Comparison of ENCODE assay signal across 8 cellular contexts in genomic region chr12:118189761-118190181, GRCh38. TPM values are rescaled to one million over a fixed set of nuclear protein-coding genes. Genes with fewer than 3 reads are reported as not detected.
DNase-seq lines count a peak whose midpoint lies in the region; ATAC-seq and TF ChIP-seq lines count a peak whose summit lies in the region.

No MANE protein-coding gene starts in this region.

- H3K9me3 Mint-ChIP-seq in chondrocyte (ENCODE audit: low read depth), result no peaks in the 10 kb centered on the region

- no peaks in the 10 kb centered on the region for H3K27me3 Mint-ChIP-seq in chondrocyte (ENCODE audit: low read depth)

- no peak for TF ChIP-seq CTCF in chondrocyte (IDR thresholded peaks at IDR 0.05)
- TF ChIP-seq CTCF in kidney epithelial cell (IDR thresholded peaks at IDR 0.05; ENCODE audit: insufficient read depth, low read length, poor library complexity, severe bottlenecking), result no peak

- H3K4me3 ChIP-seq in kidney epithelial cell (ENCODE audit: low read depth, low read length), result peak overlapping the region; percentile 38

- H3K36me3 ChIP-seq in kidney epithelial cell (ENCODE audit: control insufficient read depth, insufficient read depth, low read length), result no peaks in the 10 kb centered on the region

- H3K27ac Mint-ChIP-seq in chondrocyte (ENCODE audit: unreplicated experiment), result peak overlapping the region; percentile 97

- peaks cover 2% of the 10 kb centered on the region for H3K36me3 Mint-ChIP-seq in chondrocyte (ENCODE audit: low read depth)

- DNase-seq in NCI-H1930 (lab: John Stamatoyannopoulos, UW), result peak; percentile 24 to 39
- DNase-seq in chondrocyte (ENCODE audit: low spot score), result no peak
- DNase-seq in kidney epithelial cell (ENCODE audit: low read depth), result no peak
- peak in 46 of 49 donors; percentile 5 to 75 (median 42) for DNase-seq in substantia nigra (lab: John Stamatoyannopoulos, UW)
- DNase-seq in left colon, result no peak
- no peak for DNase-seq in T-helper 2 cell

- intact Hi-C loops in left colon (cut with DNase I, micrococcal nuclease), result loop anchor here in 1 of 2 donors (10.0 kb wide), 1 partner anchor 185 kb away; the partner anchor contains the start of genes SUDS3 and TAOK3

- H3K27ac ChIP-seq in substantia nigra (ENCODE audit: low read depth, low read length, poor library complexity, severe bottlenecking), result peak overlapping the region; percentile 87

- peaks cover 39% of the 10 kb centered on the region for H3K4me1 Mint-ChIP-seq in chondrocyte (ENCODE audit: low read depth)

- no peaks in the 10 kb centered on the region for H3K27me3 ChIP-seq in kidney epithelial cell (ENCODE audit: control insufficient read depth, insufficient read depth, low read length)

- H3K4me3 Mint-ChIP-seq in chondrocyte (ENCODE audit: unreplicated experiment), result peak overlapping the region; percentile 80

- ATAC-seq in left colon (no peak), HG02852 (IDR thresholded peaks at IDR 0.05; ENCODE audit: unreplicated experiment) (no peak), HG03457 (IDR thresholded peaks at IDR 0.05; ENCODE audit: unreplicated experiment) (no peak)

RNA-seq across cellular contexts. Expression of gene PEBP1, which starts 53.8 kb away (rescaled TPM):
- total RNA-seq in chondrocyte (134 to 153 TPM (median 138 TPM) in 3 replicates), kidney epithelial cell (301 and 331 TPM in 2 replicates), left colon (100 to 1,000 TPM; 186 to 205 TPM)

Comparison
In these comparisons a context has a peak if more than half of its experiments do, and no peak if none do; other contexts are left out.
1. DNase-seq: peak in NCI-H1930 (2 of 2) and substantia nigra (46 of 49); none in chondrocyte (single experiment), kidney epithelial cell (single experiment), left colon (0 of 2) and T-helper 2 cell (0 of 5).